1 cellular context compared by ENCODE assay signal in the genomic region with DNA sequence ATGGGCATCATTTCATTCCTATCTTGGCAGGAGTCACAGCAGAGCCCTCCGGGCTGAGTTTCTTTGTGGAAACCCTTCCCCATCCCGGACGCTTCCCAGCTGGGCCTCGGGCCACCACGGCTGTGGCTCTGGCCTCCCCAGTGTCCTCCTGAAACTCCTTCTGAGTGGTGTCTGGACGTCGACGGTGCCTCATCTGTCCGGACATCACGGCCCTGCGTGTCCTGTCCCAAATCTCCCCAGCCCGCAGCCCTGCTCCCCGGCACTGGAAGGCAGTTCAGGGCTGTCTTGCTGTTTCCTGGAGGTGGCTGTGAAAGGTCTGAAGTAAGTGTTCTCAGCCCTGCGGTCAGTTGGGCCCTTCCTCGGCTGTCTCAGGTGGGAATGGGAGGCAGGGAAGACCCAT.
TF ChIP-seq lines count a peak whose summit lies in the region.

No MANE protein-coding gene starts in this region.

TF ChIP-seq in HepG2, 621 proteins besides CTCF, POLR2A, EP300 and RAD21 (continued from another document):
- TF ChIP-seq, protein P1, sequence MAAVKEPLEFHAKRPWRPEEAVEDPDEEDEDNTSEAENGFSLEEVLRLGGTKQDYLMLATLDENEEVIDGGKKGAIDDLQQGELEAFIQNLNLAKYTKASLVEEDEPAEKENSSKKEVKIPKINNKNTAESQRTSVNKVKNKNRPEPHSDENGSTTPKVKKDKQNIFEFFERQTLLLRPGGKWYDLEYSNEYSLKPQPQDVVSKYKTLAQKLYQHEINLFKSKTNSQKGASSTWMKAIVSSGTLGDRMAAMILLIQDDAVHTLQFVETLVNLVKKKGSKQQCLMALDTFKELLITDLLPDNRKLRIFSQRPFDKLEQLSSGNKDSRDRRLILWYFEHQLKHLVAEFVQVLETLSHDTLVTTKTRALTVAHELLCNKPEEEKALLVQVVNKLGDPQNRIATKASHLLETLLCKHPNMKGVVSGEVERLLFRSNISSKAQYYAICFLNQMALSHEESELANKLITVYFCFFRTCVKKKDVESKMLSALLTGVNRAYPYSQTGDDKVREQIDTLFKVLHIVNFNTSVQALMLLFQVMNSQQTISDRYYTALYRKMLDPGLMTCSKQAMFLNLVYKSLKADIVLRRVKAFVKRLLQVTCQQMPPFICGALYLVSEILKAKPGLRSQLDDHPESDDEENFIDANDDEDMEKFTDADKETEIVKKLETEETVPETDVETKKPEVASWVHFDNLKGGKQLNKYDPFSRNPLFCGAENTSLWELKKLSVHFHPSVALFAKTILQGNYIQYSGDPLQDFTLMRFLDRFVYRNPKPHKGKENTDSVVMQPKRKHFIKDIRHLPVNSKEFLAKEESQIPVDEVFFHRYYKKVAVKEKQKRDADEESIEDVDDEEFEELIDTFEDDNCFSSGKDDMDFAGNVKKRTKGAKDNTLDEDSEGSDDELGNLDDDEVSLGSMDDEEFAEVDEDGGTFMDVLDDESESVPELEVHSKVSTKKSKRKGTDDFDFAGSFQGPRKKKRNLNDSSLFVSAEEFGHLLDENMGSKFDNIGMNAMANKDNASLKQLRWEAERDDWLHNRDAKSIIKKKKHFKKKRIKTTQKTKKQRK (IDR thresholded peaks at IDR 0.05; ENCODE audit: low read length): no peak
